21 cellular contexts compared by ENCODE assay signal in genomic region chr1:42837742-42838141, GRCh38. TPM values are rescaled to one million over a fixed set of nuclear protein-coding genes. Genes with fewer than 3 reads are reported as not detected.
DNase-seq lines count a peak whose midpoint lies in the region; ATAC-seq and TF ChIP-seq lines count a peak whose summit lies in the region.
"Had no signal": no experiment of that assay in that cellular context is flagged by ENCODE, and none has a peak within 500 bp of the region (broad histone marks: within the 10 kb centered on the region; RNA-seq: fewer than 3 reads in every experiment).

No MANE protein-coding gene starts in this region.

- H3K4me1 ChIP-seq in right cardiac atrium (ENCODE audit: control insufficient read depth, insufficient read depth, low read length): no peaks in the 10 kb centered on the region

- no peaks in the 10 kb centered on the region for H3K27me3 Mint-ChIP-seq in dendritic cell treated with granulocyte-macrophage colony-stimulating factor and Interleukin-4, amounts not matched to agents 40 ng/mL and 50 ng/mL, for 4 days
- peaks cover 3% of the 10 kb centered on the region for H3K27me3 Mint-ChIP-seq in nephron progenitor cell (ENCODE audit: low read depth, poor library complexity)
- no peaks in the 10 kb centered on the region for H3K27me3 Mint-ChIP-seq in T-helper 17 cell

- H3K9me3 Mint-ChIP-seq in dendritic cell treated with granulocyte-macrophage colony-stimulating factor and Interleukin-4, amounts not matched to agents 40 ng/mL and 50 ng/mL, for 4 days: no peaks in the 10 kb centered on the region
- H3K9me3 Mint-ChIP-seq in nephron progenitor cell: no peaks in the 10 kb centered on the region
- H3K9me3 Mint-ChIP-seq: CD8-positive, alpha-beta T cell had no signal

- H3K4me3 ChIP-seq in right cardiac atrium (ENCODE audit: low read length) (no peak overlapping the region), dorsolateral prefrontal cortex (no peak overlapping the region)
- H3K4me3 ChIP-seq: BLaER1 treated with 17β-estradiol and CSF1 and Interleukin-3, amounts not matched to agents 10 nM and 100 nM; K562 had no signal

- TF ChIP-seq CTCF in nephron progenitor cell (IDR thresholded peaks at IDR 0.05) (no peak), dorsolateral prefrontal cortex (IDR thresholded peaks at IDR 0.05 in 54 of 56, conservative IDR thresholded peaks at IDR 0.05 in 2 of 56; ENCODE audit: low read depth in 1 of 56, partially characterized antibody in 56 of 56) (no peak)

- H3K27ac ChIP-seq in right cardiac atrium (ENCODE audit: low read length) (no peak overlapping the region), dorsolateral prefrontal cortex (peak overlapping the region in 20 of 59 donors; percentile 5 to 68 (median 32))
- H3K27ac ChIP-seq: BLaER1 treated with 17β-estradiol and CSF1 and Interleukin-3, amounts not matched to agents 10 nM and 100 nM had no signal

- intact Hi-C loops in right cardiac atrium (cut with DNase I) (no loop called here), cardiac septum (cut with DNase I) (no loop called here), dorsolateral prefrontal cortex (cut with DNase I) (no loop called here)
- intact Hi-C loops in dendritic cell treated with granulocyte-macrophage colony-stimulating factor and Interleukin-4, amounts not matched to agents 40 ng/mL and 50 ng/mL, for 4 days (cut with micrococcal nuclease): no loop called here

- H3K9me3 ChIP-seq in right cardiac atrium (ENCODE audit: control insufficient read depth, low read length): no peaks in the 10 kb centered on the region
- no peaks in the 10 kb centered on the region for H3K9me3 ChIP-seq in T-helper 17 cell (ENCODE audit: control insufficient read depth, low read length, poor library complexity, severe bottlenecking)
- H3K9me3 ChIP-seq: BLaER1 treated with 17β-estradiol and CSF1 and Interleukin-3, amounts not matched to agents 10 nM and 100 nM had no signal

- peaks cover 60% of the 10 kb centered on the region for H3K36me3 Mint-ChIP-seq in dendritic cell treated with granulocyte-macrophage colony-stimulating factor and Interleukin-4, amounts not matched to agents 40 ng/mL and 50 ng/mL, for 4 days (ENCODE audit: low read depth)
- H3K36me3 Mint-ChIP-seq in nephron progenitor cell (ENCODE audit: low read depth) (peaks cover 18% of the 10 kb centered on the region), T-helper 17 cell (ENCODE audit: low read depth) (peaks cover 2% of the 10 kb centered on the region)
- H3K36me3 Mint-ChIP-seq: CD8-positive, alpha-beta T cell had no signal

- 48% methylated on average over 3 of the region's 3 CpGs for WGBS in right cardiac atrium

- ATAC-seq in right cardiac atrium (peak; percentile 27 to 44), T-helper 17 cell (no peak)
- ATAC-seq: CD8-positive, alpha-beta T cell; K562 had no signal

- peaks cover 46% of the 10 kb centered on the region for H3K4me1 Mint-ChIP-seq in dendritic cell treated with granulocyte-macrophage colony-stimulating factor and Interleukin-4, amounts not matched to agents 40 ng/mL and 50 ng/mL, for 4 days (ENCODE audit: low read depth)
- peaks cover 25% of the 10 kb centered on the region for H3K4me1 Mint-ChIP-seq in nephron progenitor cell
- H3K4me1 Mint-ChIP-seq in T-helper 17 cell: peaks cover 4% of the 10 kb centered on the region

- DNase-seq in right cardiac atrium: no peak
- DNase-seq in cardiac septum (ENCODE audit: low spot score): no peak
- no peak for DNase-seq in nephron progenitor cell
- no peak for DNase-seq in activated T-cell treated with anti-CD3 and anti-CD28 coated beads, Interleukin-2, amount 50 U/mL, for 1 hour
- DNase-seq in T-helper 17 cell: no peak
- no peak for DNase-seq in dorsolateral prefrontal cortex
- DNase-seq: CD8-positive, alpha-beta T cell; DMS53; EL; NCI-H1105; NCI-H2081; NCI-H2171 treated with DMSO at 0.1 percent for 48 hours; NCI-H446 treated with DMSO at 0.1 percent for 48 hours; NCI-H69; NK-92 treated with Interleukin-12 subunit alpha and Interleukin-12 subunit beta, amount 100 ng/mL, for 24 hours; OCI-M1; SHP77 treated with DMSO at 0.1 percent for 48 hours had no signal

- no peak overlapping the region for H3K4me3 Mint-ChIP-seq in dendritic cell treated with granulocyte-macrophage colony-stimulating factor and Interleukin-4, amounts not matched to agents 40 ng/mL and 50 ng/mL, for 4 days
- H3K4me3 Mint-ChIP-seq in nephron progenitor cell: no peak overlapping the region
- no peak overlapping the region for H3K4me3 Mint-ChIP-seq in T-helper 17 cell
- H3K4me3 Mint-ChIP-seq: CD8-positive, alpha-beta T cell had no signal

- H3K27me3 ChIP-seq in right cardiac atrium (ENCODE audit: control insufficient read depth, insufficient read depth) (no peaks in the 10 kb centered on the region), dorsolateral prefrontal cortex (no peaks in the 10 kb centered on the region)
- H3K27me3 ChIP-seq: BLaER1 treated with 17β-estradiol and CSF1 and Interleukin-3, amounts not matched to agents 10 nM and 100 nM had no signal

- H3K27ac Mint-ChIP-seq in dendritic cell treated with granulocyte-macrophage colony-stimulating factor and Interleukin-4, amounts not matched to agents 40 ng/mL and 50 ng/mL, for 4 days: peak overlapping the region; percentile 56
- H3K27ac Mint-ChIP-seq in nephron progenitor cell (peak overlapping the region; percentile 30), T-helper 17 cell (no peak overlapping the region)
- H3K27ac Mint-ChIP-seq: CD8-positive, alpha-beta T cell had no signal

RNA-seq across cellular contexts. Expression of gene ZNF691, which starts 8.7 kb away (rescaled TPM):
- total RNA-seq in right cardiac atrium (10 to 100 TPM in 1 of 4 donors, 1 to 10 TPM in 3; 5.5 to 10.3 (median 9.1) TPM), cardiac septum (6.5 TPM), T-helper 17 cell (1 to 10 TPM; 2.6 to 2.8 TPM), dorsolateral prefrontal cortex (10 to 100 TPM in 24 of 120 experiments, 1 to 10 TPM in 96; 5.0 to 13.7 (median 8.4) TPM)
- 7.7 TPM for polyA plus RNA-seq in right cardiac atrium

RNA-seq across cellular contexts. Expression of gene SVBP, which starts 20.5 kb away (rescaled TPM):
- total RNA-seq in right cardiac atrium (10 to 100 TPM; 12.7 to 17.5 (median 13.6) TPM), cardiac septum (17.7 TPM), T-helper 17 cell (10 to 100 TPM; 16.9 to 18.8 TPM), dorsolateral prefrontal cortex (10 to 100 TPM; 12.2 to 34.0 (median 22.7) TPM)
- polyA plus RNA-seq in right cardiac atrium: 28.9 TPM

RNA-seq across cellular contexts. Expression of gene ERMAP, which starts 20.8 kb away (rescaled TPM):
- total RNA-seq in right cardiac atrium (1 to 10 TPM; 3.4 to 6.8 (median 5.7) TPM), cardiac septum (8.5 TPM), T-helper 17 cell (1 to 10 TPM; 6.4 to 8.9 TPM), dorsolateral prefrontal cortex (10 to 100 TPM in 64 of 120 experiments, 1 to 10 TPM in 56; 5.9 to 20.1 (median 10.3) TPM)
- polyA plus RNA-seq in right cardiac atrium: 2.2 TPM

RNA-seq across cellular contexts. Expression of gene TMEM269, which starts 53.0 kb away (rescaled TPM):
- total RNA-seq in right cardiac atrium: under 1 TPM in 1 of 4 donors, not detected in 3; 0.06 TPM
- polyA plus RNA-seq in right cardiac atrium: not detected
- not detected for total RNA-seq in cardiac septum
- total RNA-seq in T-helper 17 cell: under 1 TPM; 0.42 to 0.47 TPM
- total RNA-seq in dorsolateral prefrontal cortex: 1 to 10 TPM in 21 of 120 experiments, under 1 TPM in 80, not detected in 19; 0.14 to 2.3 (median 0.55) TPM
- total RNA-seq: RPMI7951 had no signal
